8 cellular contexts compared by ENCODE assay signal in the genomic region with DNA sequence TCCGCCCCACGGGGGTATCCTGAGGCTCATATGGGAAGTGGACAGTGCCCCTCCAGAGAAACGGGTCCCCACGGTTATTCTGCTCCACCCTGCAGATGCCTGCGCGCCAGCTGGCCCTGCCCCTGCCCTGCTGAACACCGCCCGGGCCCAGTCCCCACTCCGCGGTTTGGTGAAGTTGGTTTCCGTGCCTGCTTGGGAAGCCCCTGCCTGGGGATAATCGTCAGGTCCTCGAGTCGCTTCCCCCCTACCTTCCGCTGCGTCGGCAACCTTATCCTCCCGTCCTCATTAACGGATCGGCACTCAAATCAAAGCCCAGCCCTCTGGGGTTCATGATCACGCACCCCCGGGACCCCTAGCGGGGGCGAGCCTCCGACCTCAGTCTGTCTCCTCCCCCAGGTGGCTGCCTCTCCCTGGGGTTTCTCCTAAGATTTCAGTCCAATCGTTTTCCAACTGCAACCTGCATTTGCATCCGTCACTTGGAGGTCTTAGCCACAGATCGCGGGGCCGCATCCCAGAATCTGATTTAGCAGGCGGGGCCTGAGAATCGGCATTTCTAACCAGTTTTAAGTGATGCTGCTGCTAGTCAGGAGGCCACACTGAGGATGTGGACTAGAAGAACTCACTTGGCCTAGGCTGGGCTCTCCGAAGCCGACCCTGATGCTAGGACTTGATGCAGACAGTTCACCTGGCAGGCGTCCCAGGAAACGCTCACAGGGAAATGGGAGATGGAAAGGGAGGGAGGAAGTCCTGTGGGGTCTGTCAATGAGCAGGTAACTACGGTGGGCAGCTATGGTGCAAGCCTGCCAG. TPM values are rescaled to one million over a fixed set of nuclear protein-coding genes. Genes with fewer than 3 reads are reported as not detected.
A peak's percentile ranks its signal among the peaks of the same experiment; 100 is the strongest.
DNase-seq lines count a peak whose midpoint lies in the region; FAIRE-seq and TF ChIP-seq lines count a peak whose summit lies in the region.
"Had no signal": no experiment of that assay in that cellular context is flagged by ENCODE, and none has a peak within 500 bp of the region (broad histone marks: within the 10 kb centered on the region; RNA-seq: fewer than 3 reads in every experiment).

No MANE protein-coding gene starts in this region.

- H3K79me1 ChIP-seq in neuronal stem cell (ENCODE audit: low read depth, low read length) = peaks cover 4% of the 10 kb centered on the region

- H3K4ac ChIP-seq in neuronal stem cell (ENCODE audit: low read length) = no peak overlapping the region

- peak; percentile 28 for FAIRE-seq in GM12891 (lab: Jason Lieb, UNC)

- no peak overlapping the region for H2AFZ ChIP-seq in neuronal stem cell (ENCODE audit: low read length)

- no peaks in the 10 kb centered on the region for H3K9me3 ChIP-seq in neuronal stem cell (replicated peaks in 1 of 2; ENCODE audit: control insufficient read depth in 2 of 2, insufficient read depth in 1 of 2, low read depth in 1 of 2, low read length in 2 of 2)

- peak; percentile 35 for DNase-seq in GM12891 (ENCODE audit: insufficient read length, low spot score)
- peak; percentile 2 for DNase-seq in NCI-H748 treated with DMSO at 0.1 percent for 48 hours (lab: John Stamatoyannopoulos, UW)
- peak; percentile 88 for DNase-seq in chondrocyte (ENCODE audit: low spot score)
- no peak for DNase-seq in neuronal stem cell (ENCODE audit: low spot score)
- DNase-seq in cortex of kidney (lab: John Stamatoyannopoulos, UW) = no peak
- DNase-seq in NOMO-1 (lab: John Stamatoyannopoulos, UW; ENCODE audit: unreplicated experiment in 2 of 2) = no peak
- no peak for DNase-seq in SW 1271 (lab: John Stamatoyannopoulos, UW)

- peaks cover 7% of the 10 kb centered on the region for H3K4me1 Mint-ChIP-seq in chondrocyte (ENCODE audit: low read depth)

- H2BK12ac ChIP-seq in neuronal stem cell (ENCODE audit: low read length) = no peak overlapping the region

- H3K4me3 ChIP-seq in neuronal stem cell (ENCODE audit: low read length in 2 of 2) = peak overlapping the region in 1 of 2 donors; percentile 75

- no peak overlapping the region for H3K4me3 Mint-ChIP-seq in chondrocyte (ENCODE audit: unreplicated experiment)

- H3K36me3 Mint-ChIP-seq in chondrocyte (ENCODE audit: low read depth) = peaks cover 10% of the 10 kb centered on the region

- no peak overlapping the region for H4K8ac ChIP-seq in neuronal stem cell (ENCODE audit: low read depth, low read length)

- peak overlapping the region; percentile 67 for H2BK5ac ChIP-seq in neuronal stem cell (ENCODE audit: low read length)

- H3K27me3 Mint-ChIP-seq in chondrocyte (ENCODE audit: low read depth) = peaks cover 26% of the 10 kb centered on the region

- H2BK15ac ChIP-seq in neuronal stem cell (ENCODE audit: low read length) = no peak overlapping the region

- H3K27ac ChIP-seq in neuronal stem cell (replicated peaks; ENCODE audit: low read length) = no peak overlapping the region

- H3K23ac ChIP-seq in neuronal stem cell (ENCODE audit: low read depth, low read length, poor library complexity) = peak overlapping the region; percentile 86

- H4K91ac ChIP-seq in neuronal stem cell (ENCODE audit: low read depth, low read length, poor library complexity) = no peak overlapping the region

- no peak overlapping the region for H3K27ac Mint-ChIP-seq in chondrocyte (ENCODE audit: unreplicated experiment)

- H3K9ac ChIP-seq in neuronal stem cell (ENCODE audit: low read depth, low read length, poor library complexity) = peak overlapping the region; percentile 83

- peaks cover 16 to 27% of the 10 kb centered on the region in 2 donors for H3K36me3 ChIP-seq in neuronal stem cell (replicated peaks in 1 of 2; ENCODE audit: control insufficient read depth in 2 of 2, insufficient read depth in 2 of 2, low read length in 2 of 2)

- H3K4me1 ChIP-seq in neuronal stem cell (ENCODE audit: control insufficient read depth in 2 of 2, insufficient read depth in 1 of 2, low read depth in 1 of 2, low read length in 2 of 2) = peaks cover 0 to 13% of the 10 kb centered on the region in 2 donors

- peak overlapping the region; percentile 92 for H3K18ac ChIP-seq in neuronal stem cell (ENCODE audit: low read length)

- peak overlapping the region; percentile 90 for H3K4me2 ChIP-seq in neuronal stem cell (ENCODE audit: insufficient read depth, low read length, poor library complexity, severe bottlenecking)

- TF ChIP-seq POLR2A in GM12891 (IDR thresholded peaks at IDR 0.05; ENCODE audit: low read depth, low read length) = no peak

- peak overlapping the region; percentile 90 for H2AK5ac ChIP-seq in neuronal stem cell (ENCODE audit: low read depth, low read length)

- H3K9me3 Mint-ChIP-seq in chondrocyte (ENCODE audit: low read depth) = no peaks in the 10 kb centered on the region

- no peak overlapping the region for H3K14ac ChIP-seq in neuronal stem cell (ENCODE audit: low read length)

- H3K27me3 ChIP-seq in neuronal stem cell (ENCODE audit: control insufficient read depth in 3 of 3, insufficient read depth in 3 of 3, low read depth in 1 of 3, low read length in 3 of 3) = peaks cover 0 to 19% (median 9%) of the 10 kb centered on the region in 3 experiments

- no peak for TF ChIP-seq CTCF in chondrocyte (IDR thresholded peaks at IDR 0.05)

- WGBS in neuronal stem cell (ENCODE audit: extremely low coverage in 2 of 2, insufficient read length in 2 of 2, insufficient replicate concordance in 1 of 2), 2 donors = no CpG with 5 or more reads among the region's 37 CpGs

- peak overlapping the region; percentile 92 for H2BK120ac ChIP-seq in neuronal stem cell (ENCODE audit: low read depth, low read length)

TF ChIP-seq in GM12891, 5 proteins besides CTCF, POLR2A, EP300 and RAD21:
- TF ChIP-seq TAF1 (IDR thresholded peaks at IDR 0.05; ENCODE audit: low read depth, low read length) (no peak), PAX5 (IDR thresholded peaks at IDR 0.05; ENCODE audit: insufficient read depth, low read length, severe bottlenecking) (no peak), SPI1 (IDR thresholded peaks at IDR 0.05; ENCODE audit: low read depth, low read length) (no peak), POU2F2 (IDR thresholded peaks at IDR 0.05; ENCODE audit: low read depth, low read length) (no peak), POLR2AphosphoS5 (IDR thresholded peaks at IDR 0.05; ENCODE audit: low read depth, low read length) (no peak)

RNA-seq across cellular contexts. Expression of gene WDR86, which starts 27.6 kb away (rescaled TPM):
- 0.23 TPM for polyA plus RNA-seq in GM12891 (2012; ENCODE audit: low read depth, missing spikeins)
- not detected in 3 replicates for total RNA-seq in chondrocyte
- polyA plus RNA-seq in neuronal stem cell (2013, experiment 1 of 2) = 20.7 TPM
- polyA plus RNA-seq in neuronal stem cell (2013, experiment 2 of 2) = 20.8 TPM
- total RNA-seq: T-helper 2 cell treated with Interferon-gamma antibody and Interleukin-4, amounts not matched to agents 100 ng/mL and 5 ng/mL, for 36 hours had no signal

RNA-seq across cellular contexts. Expression of gene NUB1, which starts 40.7 kb away (rescaled TPM):
- 40.5 TPM for polyA plus RNA-seq in GM12891 (2012; ENCODE audit: low read depth, missing spikeins)
- total RNA-seq in chondrocyte = 47.3 to 61.7 TPM (median 50.3 TPM) in 3 replicates
- polyA plus RNA-seq in neuronal stem cell (2013, experiment 1 of 2) = 74.1 TPM
- polyA plus RNA-seq in neuronal stem cell (2013, experiment 2 of 2) = 73.2 TPM

RNA-seq across cellular contexts. Expression of gene CRYGN, which starts 57.7 kb away (rescaled TPM):
- polyA plus RNA-seq in GM12891 (2012; ENCODE audit: low read depth, missing spikeins) = not detected
- not detected in 3 replicates for total RNA-seq in chondrocyte
- 0.24 TPM for polyA plus RNA-seq in neuronal stem cell (2013, experiment 1 of 2)
- 0.26 TPM for polyA plus RNA-seq in neuronal stem cell (2013, experiment 2 of 2)
- total RNA-seq: T-helper 2 cell treated with Interferon-gamma antibody and Interleukin-4, amounts not matched to agents 100 ng/mL and 5 ng/mL, for 36 hours had no signal

Comparison
In these comparisons a context has a peak if more than half of its experiments do, and no peak if none do; other contexts are left out.
1. DNase-seq: peak in GM12891 (single experiment), NCI-H748 treated with DMSO at 0.1 percent for 48 hours (single experiment) and chondrocyte (single experiment); none in neuronal stem cell (single experiment), cortex of kidney (single experiment), NOMO-1 (0 of 2) and SW 1271 (0 of 2).